Comparison of ENCODE assay signal across 23 cellular contexts in genomic region chr5:37835400-37835973, GRCh38. TPM values are rescaled to one million over a fixed set of nuclear protein-coding genes. Genes with fewer than 3 reads are reported as not detected.
DNase-seq lines count a peak whose midpoint lies in the region; ATAC-seq and TF ChIP-seq lines count a peak whose summit lies in the region.
"Had no signal": no experiment of that assay in that cellular context is flagged by ENCODE, and none has a peak within 500 bp of the region (broad histone marks: within the 10 kb centered on the region; RNA-seq: fewer than 3 reads in every experiment).

No MANE protein-coding gene starts in this region.

- no peak for TF ChIP-seq POLR2A in gastrocnemius medialis (IDR thresholded peaks at IDR 0.05)

- in situ Hi-C loops in brain microvascular endothelial cell (cut with HindIII; ENCODE audit: low pct_ligation_motif_present, low sequenced_read_pairs): loop anchor here (25.0 kb wide), 1 partner anchor 352 kb away; no protein-coding TSS in a partner anchor
- in situ Hi-C loops in gastrocnemius medialis (cut with MboI; ENCODE audit: low sequenced_read_pairs in 4 of 4): loop anchor here in 2 of 4 donors (5.0 to 10.0 kb wide), 2 partner anchors 359 to 362 kb away; no protein-coding TSS in a partner anchor
- in situ Hi-C loops in mammary epithelial cell (cut with MboI; ENCODE audit: low sequenced_read_pairs in 2 of 2): loop anchor here in 1 of 2 donors (5.0 kb wide), 1 partner anchor 357 kb away; no protein-coding TSS in a partner anchor

- H3K4me1 ChIP-seq in gastrocnemius medialis (peaks cover 22 to 47% of the 10 kb centered on the region in 2 donors), ascending aorta (peaks cover 0 to 31% of the 10 kb centered on the region in 2 donors), mammary epithelial cell (ENCODE audit: insufficient read depth, low read length) (peaks cover 48% of the 10 kb centered on the region)
- H3K4me1 ChIP-seq: parathyroid adenoma, SJCRH30 had no signal

- H3K27ac ChIP-seq in brain microvascular endothelial cell (no peak overlapping the region), gastrocnemius medialis (peak overlapping the region in 3 of 4 donors; percentile 5 to 59 (median 27)), ascending aorta (no peak overlapping the region), mammary epithelial cell (ENCODE audit: insufficient read depth, low read depth, low read length) (no peak overlapping the region)
- H3K27ac ChIP-seq: foreskin keratinocyte, HL-60, parathyroid adenoma, vagina had no signal

- no peak for ATAC-seq in gastrocnemius medialis
- no peak for ATAC-seq in GM21528 (IDR thresholded peaks at IDR 0.05; ENCODE audit: low FRiP score, unreplicated experiment)
- ATAC-seq: foreskin keratinocyte; stimulated activated naive CD8-positive, alpha-beta T cell treated with anti-CD3 and anti-CD28 coated beads, Interleukin-15, Interleukin-2, amounts not matched to agents 100 U/mL and 50 U/mL, for 24 hours had no signal

- peak; percentile 42 for DNase-seq in H7
- no peak for DNase-seq in brain microvascular endothelial cell
- DNase-seq in left kidney (ENCODE audit: low read depth, low spot score): peak; percentile 66
- no peak for DNase-seq in gastrocnemius medialis
- no peak for DNase-seq in ascending aorta (ENCODE audit: low spot score in 2 of 2)
- no peak for DNase-seq in A172 (ENCODE audit: low spot score)
- DNase-seq in mammary epithelial cell: no peak
- DNase-seq: activated CD4-positive, alpha-beta T cell treated with anti-CD3 and anti-CD28 coated beads, Interleukin-2, amount 50 U/mL, for 1 hour; activated naive CD8-positive, alpha-beta T cell treated with anti-CD3 and anti-CD28 coated beads for 36 hours; AML-193; Calu3; effector memory CD4-positive, alpha-beta T cell; foreskin keratinocyte; Karpas-422; NCI-H1417 treated with DMSO at 0.1 percent for 48 hours; NCI-H226; stimulated activated naive CD8-positive, alpha-beta T cell treated with anti-CD3 and anti-CD28 coated beads, Interleukin-15, Interleukin-2, amounts not matched to agents 100 U/mL and 50 U/mL, for 24 hours; T1000 had no signal

- H3K4me2 ChIP-seq in mammary epithelial cell (ENCODE audit: insufficient read depth, low read depth, low read length): no peak overlapping the region

- H2AFZ ChIP-seq in mammary epithelial cell (ENCODE audit: low read depth, low read length): no peak overlapping the region

- intact Hi-C loops in gastrocnemius medialis (cut with DNase I; ENCODE audit: low total_unique reads): loop anchor here (5.0 to 10.0 kb wide), 2 partner anchors 168 to 609 kb away; no protein-coding TSS in a partner anchor
- intact Hi-C loops in ascending aorta (cut with DNase I): no loop called here
- intact Hi-C loops in mammary epithelial cell (cut with micrococcal nuclease): loop anchor here (5.0 to 10.0 kb wide), 3 partner anchors 107 to 569 kb away; no protein-coding TSS in a partner anchor

- H3K9ac ChIP-seq in mammary epithelial cell (ENCODE audit: insufficient read depth, low read length): no peak overlapping the region
- H3K9ac ChIP-seq: parathyroid adenoma had no signal

- TF ChIP-seq CTCF in brain microvascular endothelial cell (IDR thresholded peaks at IDR 0.05; ENCODE audit: low read depth, low read length, missing control alignments): no peak
- TF ChIP-seq CTCF in gastrocnemius medialis (IDR thresholded peaks at IDR 0.05 in 4 of 5, conservative IDR thresholded peaks at IDR 0.05 in 1 of 5): no peak
- TF ChIP-seq CTCF in ascending aorta (IDR thresholded peaks at IDR 0.05): no peak
- TF ChIP-seq CTCF in mammary epithelial cell (conservative IDR thresholded peaks at IDR 0.05 in 1 of 2, IDR thresholded peaks at IDR 0.05 in 1 of 2; ENCODE audit: extremely low read depth in 1 of 2, insufficient read depth in 1 of 2, low read depth in 1 of 2, low read length in 2 of 2): no peak

- WGBS in mammary epithelial cell (ENCODE audit: low coverage, missing lambda C conversion rate): 94% methylated on average over 14 of the region's 19 CpGs

- dilution Hi-C loops in mammary epithelial cell (cut with HindIII; ENCODE audit: low sequenced_read_pairs): no loop called here

- H3K27me3 ChIP-seq in H7 (ENCODE audit: control insufficient read depth, insufficient read depth, low read length) (peaks cover 78% of the 10 kb centered on the region), brain microvascular endothelial cell (replicated peaks) (peaks cover 18% of the 10 kb centered on the region), gastrocnemius medialis (peaks cover 0 to 60% (median 7%) of the 10 kb centered on the region in 3 donors), ascending aorta (peaks cover 12% of the 10 kb centered on the region), mammary epithelial cell (ENCODE audit: insufficient read depth, low read length) (no peaks in the 10 kb centered on the region)
- H3K27me3 ChIP-seq: SJCRH30 had no signal

- CTCF ChIA-PET in mammary epithelial cell (lab: Charles Lee; ENCODE audit: low non-redundant PET): interaction anchor here (0.6 kb wide), 1 partner anchor 410 kb away, joined by 4 read pairs; no protein-coding TSS in a partner anchor

- peaks cover 21% of the 10 kb centered on the region for H3K79me2 ChIP-seq in mammary epithelial cell (ENCODE audit: insufficient read depth, low read length)
- H3K79me2 ChIP-seq: parathyroid adenoma had no signal

- H3K36me3 ChIP-seq in H7 (replicated peaks; ENCODE audit: control insufficient read depth, insufficient read depth, low read length) (no peaks in the 10 kb centered on the region), brain microvascular endothelial cell (replicated peaks) (no peaks in the 10 kb centered on the region), gastrocnemius medialis (no peaks in the 10 kb centered on the region), ascending aorta (no peaks in the 10 kb centered on the region), mammary epithelial cell (ENCODE audit: insufficient read depth, low read length) (no peaks in the 10 kb centered on the region)
- H3K36me3 ChIP-seq: vagina had no signal

- no peaks in the 10 kb centered on the region for H4K20me1 ChIP-seq in mammary epithelial cell (ENCODE audit: insufficient read depth, low read length)

- H3K4me3 ChIP-seq in H7 (ENCODE audit: insufficient read depth, low read depth, low read length) (peak overlapping the region; percentile 49; the same call in 1 of the 2 replicates), brain microvascular endothelial cell (ENCODE audit: low read depth, low read length) (peak overlapping the region; percentile 12), gastrocnemius medialis (no peak overlapping the region), ascending aorta (no peak overlapping the region), mammary epithelial cell (replicated peaks in 1 of 3; ENCODE audit: insufficient read depth in 1 of 3, low read depth in 2 of 3, low read length in 3 of 3) (no peak overlapping the region)

- BruUV-seq in mammary epithelial cell (replicated peaks; lab: Mats Ljungman, UMichigan): no TSS peak

- H3K9me3 ChIP-seq in gastrocnemius medialis (no peaks in the 10 kb centered on the region), ascending aorta (no peaks in the 10 kb centered on the region), mammary epithelial cell (replicated peaks; ENCODE audit: insufficient read depth, low read length) (no peaks in the 10 kb centered on the region)
- H3K9me3 ChIP-seq: SJCRH30, vagina had no signal

RNA-seq across cellular contexts. Expression of gene GDNF, which starts 4.4 kb away (rescaled TPM):
- total RNA-seq in H7 (2014; rRNA removed; shearing (Covaris generic)): 1.00 and 1.6 TPM in 2 replicates
- 1 to 10 TPM; 1.5 to 6.0 (median 2.1) TPM for total RNA-seq in gastrocnemius medialis
- not detected for total RNA-seq in ascending aorta
- 0.31 TPM in 1 of 2 replicates, not detected in the other for total RNA-seq in A172 (2014; rRNA removed; shearing (Covaris generic))
- total RNA-seq in mammary epithelial cell: 1 to 10 TPM in 1 of 2 donors, under 1 TPM in 1; 0.17 to 1.3 TPM
- polyA plus RNA-seq in mammary epithelial cell: 0.79 TPM
- not detected for polyA minus RNA-seq in mammary epithelial cell
- total RNA-seq: activated naive CD8-positive, alpha-beta T cell treated with anti-CD3 and anti-CD28 coated beads for 36 hours; Calu3 had no signal

Comparison
In these comparisons a context has a peak if more than half of its experiments do, and no peak if none do; other contexts are left out.
1. DNase-seq: peak in H7 (single experiment) and left kidney (single experiment); none in brain microvascular endothelial cell (single experiment), gastrocnemius medialis (0 of 2), ascending aorta (0 of 2), A172 (single experiment) and mammary epithelial cell (single experiment).
2. H3K4me3 ChIP-seq: peak in H7 (single experiment) and brain microvascular endothelial cell (single experiment); none in gastrocnemius medialis (0 of 4), ascending aorta (0 of 2) and mammary epithelial cell (0 of 3).
3. H3K27ac ChIP-seq: peak in gastrocnemius medialis (3 of 4); none in brain microvascular endothelial cell (single experiment), ascending aorta (0 of 2) and mammary epithelial cell (single experiment).